Comparison of ENCODE assay signal across 11 cellular contexts in genomic region chr4:116531870-116532269, GRCh38.
A peak's percentile ranks its signal among the peaks of the same experiment; 100 is the strongest.
DNase-seq lines count a peak whose midpoint lies in the region; ATAC-seq and TF ChIP-seq lines count a peak whose summit lies in the region.
"Had no signal": no experiment of that assay in that cellular context is flagged by ENCODE, and none has a peak within 500 bp of the region (broad histone marks: within the 10 kb centered on the region; RNA-seq: fewer than 3 reads in every experiment).

No MANE protein-coding gene starts in this region.

- CTCF ChIA-PET in OCI-LY7 (lab: Charles Lee; ENCODE audit: unreplicated experiment), result no interaction called here

- no peak overlapping the region for H3K27ac Mint-ChIP-seq in nephron progenitor cell
- H3K27ac Mint-ChIP-seq: progenitor cell of endocrine pancreas; stimulated activated naive CD8-positive, alpha-beta T cell treated with anti-CD3 and anti-CD28 coated beads, Interleukin-15, Interleukin-2, amounts not matched to agents 100 ng/mL and 50 ng/mL, for 24 hours had no signal

- no peaks in the 10 kb centered on the region for H3K36me3 Mint-ChIP-seq in nephron progenitor cell (ENCODE audit: low read depth)

- no peak for TF ChIP-seq CTCF in OCI-LY7 (conservative IDR thresholded peaks at IDR 0.05; ENCODE audit: low read length)
- no peak for TF ChIP-seq CTCF in right lobe of liver (IDR thresholded peaks at IDR 0.05)
- no peak for TF ChIP-seq CTCF in nephron progenitor cell (IDR thresholded peaks at IDR 0.05)

- no peaks in the 10 kb centered on the region for H3K36me3 ChIP-seq in OCI-LY7 (ENCODE audit: insufficient read depth, low read length)
- H3K36me3 ChIP-seq in right lobe of liver, result no peaks in the 10 kb centered on the region

- H3K9me3 ChIP-seq in OCI-LY7 (ENCODE audit: low read length), result no peaks in the 10 kb centered on the region
- no peaks in the 10 kb centered on the region for H3K9me3 ChIP-seq in right lobe of liver

- no TSS peak for BruUV-seq in OCI-LY7 (replicated peaks; lab: Mats Ljungman, UMichigan)

- intact Hi-C loops in OCI-LY7 (cut with micrococcal nuclease; ENCODE audit: unreplicated experiment) (no loop called here), right lobe of liver (cut with DNase I) (no loop called here), posterior cingulate gyrus (cut with DNase I) (no loop called here)

- no peaks in the 10 kb centered on the region for H3K27me3 Mint-ChIP-seq in nephron progenitor cell (ENCODE audit: low read depth, poor library complexity)
- H3K27me3 Mint-ChIP-seq: progenitor cell of endocrine pancreas; stimulated activated naive CD8-positive, alpha-beta T cell treated with anti-CD3 and anti-CD28 coated beads, Interleukin-15, Interleukin-2, amounts not matched to agents 100 ng/mL and 50 ng/mL, for 24 hours had no signal

- POLR2A ChIA-PET in OCI-LY7 (lab: Charles Lee), result no interaction called here

- 43% methylated on average over 5 of the region's 5 CpGs for WGBS in right lobe of liver (ENCODE audit: insufficient coverage, low coverage, low lambda C conversion rate, missing lambda C conversion rate)

- H3K4me2 ChIP-seq in OCI-LY7 (ENCODE audit: low read length), result no peak overlapping the region

- peak; percentile 81 for ATAC-seq in GM18505 (IDR thresholded peaks at IDR 0.05; ENCODE audit: unreplicated experiment)
- peak; percentile 37 for ATAC-seq in HG02973 (IDR thresholded peaks at IDR 0.05; ENCODE audit: unreplicated experiment)
- peak; percentile 22 to 71 (median 39) for ATAC-seq in right lobe of liver

- H3K4me1 ChIP-seq in OCI-LY7 (ENCODE audit: insufficient read depth, low read length, poor library complexity, severe bottlenecking), result no peaks in the 10 kb centered on the region
- H3K4me1 ChIP-seq in right lobe of liver, result no peaks in the 10 kb centered on the region

- no peaks in the 10 kb centered on the region for H3K79me2 ChIP-seq in OCI-LY7 (ENCODE audit: insufficient read depth, low read depth, low read length)

- H3K27ac ChIP-seq in OCI-LY7 (ENCODE audit: low read depth, low read length, poor library complexity, severe bottlenecking), result no peak overlapping the region
- no peak overlapping the region for H3K27ac ChIP-seq in right lobe of liver

- no peaks in the 10 kb centered on the region for H3K27me3 ChIP-seq in right lobe of liver

- no peak overlapping the region for H2AFZ ChIP-seq in OCI-LY7 (ENCODE audit: low read length)

- no peak overlapping the region for H3K4me3 Mint-ChIP-seq in nephron progenitor cell
- H3K4me3 Mint-ChIP-seq: stimulated activated naive CD8-positive, alpha-beta T cell treated with anti-CD3 and anti-CD28 coated beads, Interleukin-15, Interleukin-2, amounts not matched to agents 100 ng/mL and 50 ng/mL, for 24 hours had no signal

- no peak for TF ChIP-seq POLR2A in GM18505 (IDR thresholded peaks at IDR 0.05; ENCODE audit: borderline replicate concordance, extremely low read depth, insufficient read depth, insufficient read length)
- TF ChIP-seq POLR2A in right lobe of liver (IDR thresholded peaks at IDR 0.05), result no peak

- no peaks in the 10 kb centered on the region for H3K9me3 Mint-ChIP-seq in nephron progenitor cell

- peak; percentile 5 for DNase-seq in OCI-LY7 (ENCODE audit: low spot score)
- DNase-seq in right lobe of liver, result no peak
- no peak for DNase-seq in NCI-H1105 (lab: John Stamatoyannopoulos, UW)
- DNase-seq in posterior cingulate gyrus, result no peak
- DNase-seq in germinal center (ENCODE audit: low spot score), result no peak
- DNase-seq in nephron progenitor cell, result no peak
- DNase-seq: mammary epithelial cell had no signal

- H4K20me1 ChIP-seq in OCI-LY7 (ENCODE audit: insufficient read depth, low read length), result no peaks in the 10 kb centered on the region

- H3K4me3 ChIP-seq in OCI-LY7 (ENCODE audit: low read depth, low read length, poor library complexity, severe bottlenecking) (no peak overlapping the region), right lobe of liver (no peak overlapping the region)

- H3K4me1 Mint-ChIP-seq in nephron progenitor cell, result no peaks in the 10 kb centered on the region

- no peaks in the 10 kb centered on the region for H3K9me2 ChIP-seq in OCI-LY7 (ENCODE audit: insufficient read depth, low read length)
